In the genomic region with DNA sequence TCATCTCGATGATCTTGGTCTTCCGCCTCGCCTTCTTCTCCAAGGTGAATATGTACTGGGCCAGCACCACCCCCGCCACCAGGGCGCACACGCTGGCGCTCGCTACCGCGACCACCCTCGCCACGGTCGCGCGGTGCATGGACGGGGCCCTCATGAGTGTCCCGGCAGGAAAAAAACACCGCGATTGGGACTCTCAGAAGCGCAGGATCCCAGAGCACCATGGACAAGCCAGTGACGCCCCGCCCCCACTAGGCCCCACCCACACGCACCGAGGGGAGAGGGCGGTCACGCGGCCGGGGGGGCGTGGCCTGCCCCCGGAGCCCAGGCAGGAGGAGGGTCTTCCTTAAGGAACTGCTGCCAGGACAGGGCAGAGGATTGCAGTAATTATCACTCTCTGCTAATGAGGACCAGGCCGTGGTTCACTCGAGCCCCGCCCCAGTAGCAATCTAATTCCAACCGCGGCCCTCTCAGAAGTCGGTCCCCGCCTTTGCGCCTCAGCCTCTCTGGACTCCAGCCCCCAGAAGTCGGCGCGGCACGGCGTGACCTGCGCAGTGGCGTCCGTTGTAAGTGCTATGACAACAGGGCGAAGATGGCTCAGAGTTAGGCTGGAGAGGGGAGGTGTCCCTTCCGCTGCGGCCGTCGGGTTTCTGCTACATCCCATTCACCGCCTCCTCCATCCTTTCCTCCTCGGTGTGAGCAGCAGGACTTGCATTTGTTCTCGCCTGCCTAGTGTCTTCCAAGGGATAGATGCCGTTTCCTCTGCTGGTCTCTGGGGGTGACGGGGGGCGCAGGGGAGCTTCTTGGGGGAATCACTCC, we compare ENCODE assay signal across 1 cellular context.
TF ChIP-seq lines count a peak whose summit lies in the region.

Gene BBS9, plus strand, starts transcription at position 575 of the 816 bp plus-strand sequence. CDS start 16,689 bp downstream, outside the sequence.

TF ChIP-seq in K562, 482 proteins besides CTCF, POLR2A, EP300 and RAD21 (continued from another document and continues in another):
- no peak for TF ChIP-seq ATF6 (CRISPR knock-in tag; IDR thresholded peaks at IDR 0.05)
- TF ChIP-seq NFIC (IDR thresholded peaks at IDR 0.05): peak; percentile 69
- no peak for TF ChIP-seq TCF7L2 (IDR thresholded peaks at IDR 0.05; ENCODE audit: low read depth, low read length)
- no peak for TF ChIP-seq ARID3A (IDR thresholded peaks at IDR 0.05; ENCODE audit: borderline replicate concordance, low read depth, low read length)
- peak; percentile 56 to 69; a peak in 2 of 4 replicates for TF ChIP-seq SIX5 (IDR thresholded peaks at IDR 0.05; ENCODE audit: borderline replicate concordance in 1 of 2, insufficient read depth in 1 of 2, low read depth in 1 of 2, low read length in 2 of 2)
- no peak for TF ChIP-seq KHSRP (IDR thresholded peaks at IDR 0.05)
- peak; percentile 50 for TF ChIP-seq GABPA (tag; conservative IDR thresholded peaks at IDR 0.05; ENCODE audit: low read depth)
- no peak for TF ChIP-seq WHSC1 (IDR thresholded peaks at IDR 0.05; ENCODE audit: low read length)
- peak; percentile 78 for TF ChIP-seq USF2 (CRISPR knock-in tag; IDR thresholded peaks at IDR 0.05)
- no peak for TF ChIP-seq FOS (IDR thresholded peaks at IDR 0.05; ENCODE audit: extremely low read depth, insufficient read length)
- no peak for TF ChIP-seq ELF2 (CRISPR knock-in tag; IDR thresholded peaks at IDR 0.05)
- no peak for TF ChIP-seq PRPF4 (IDR thresholded peaks at IDR 0.05; ENCODE audit: insufficient read depth, low read depth, low read length, poor library complexity, severe bottlenecking)
- no peak for TF ChIP-seq ETS2 (tag; IDR thresholded peaks at IDR 0.05; ENCODE audit: borderline replicate concordance, poor library complexity, severe bottlenecking)
- no peak for TF ChIP-seq HNRNPK (IDR thresholded peaks at IDR 0.05; ENCODE audit: low read depth, low read length, poor library complexity, severe bottlenecking)
- no peak for TF ChIP-seq ZNF695 (CRISPR knock-in tag; IDR thresholded peaks at IDR 0.05)
- TF ChIP-seq RBM22 (IDR thresholded peaks at IDR 0.05; ENCODE audit: low read depth, low read length, poor library complexity, severe bottlenecking): no peak
- TF ChIP-seq, protein P1, sequence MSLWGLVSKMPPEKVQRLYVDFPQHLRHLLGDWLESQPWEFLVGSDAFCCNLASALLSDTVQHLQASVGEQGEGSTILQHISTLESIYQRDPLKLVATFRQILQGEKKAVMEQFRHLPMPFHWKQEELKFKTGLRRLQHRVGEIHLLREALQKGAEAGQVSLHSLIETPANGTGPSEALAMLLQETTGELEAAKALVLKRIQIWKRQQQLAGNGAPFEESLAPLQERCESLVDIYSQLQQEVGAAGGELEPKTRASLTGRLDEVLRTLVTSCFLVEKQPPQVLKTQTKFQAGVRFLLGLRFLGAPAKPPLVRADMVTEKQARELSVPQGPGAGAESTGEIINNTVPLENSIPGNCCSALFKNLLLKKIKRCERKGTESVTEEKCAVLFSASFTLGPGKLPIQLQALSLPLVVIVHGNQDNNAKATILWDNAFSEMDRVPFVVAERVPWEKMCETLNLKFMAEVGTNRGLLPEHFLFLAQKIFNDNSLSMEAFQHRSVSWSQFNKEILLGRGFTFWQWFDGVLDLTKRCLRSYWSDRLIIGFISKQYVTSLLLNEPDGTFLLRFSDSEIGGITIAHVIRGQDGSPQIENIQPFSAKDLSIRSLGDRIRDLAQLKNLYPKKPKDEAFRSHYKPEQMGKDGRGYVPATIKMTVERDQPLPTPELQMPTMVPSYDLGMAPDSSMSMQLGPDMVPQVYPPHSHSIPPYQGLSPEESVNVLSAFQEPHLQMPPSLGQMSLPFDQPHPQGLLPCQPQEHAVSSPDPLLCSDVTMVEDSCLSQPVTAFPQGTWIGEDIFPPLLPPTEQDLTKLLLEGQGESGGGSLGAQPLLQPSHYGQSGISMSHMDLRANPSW (CRISPR knock-in tag; IDR thresholded peaks at IDR 0.05): no peak
- no peak for TF ChIP-seq CBFB (CRISPR knock-in tag; IDR thresholded peaks at IDR 0.05)
- 0 out of 2 replicates have a peak, but pooled peaks have one; percentile 48 for TF ChIP-seq TARDBP (IDR thresholded peaks at IDR 0.05)
- TF ChIP-seq TGIF2 (CRISPR knock-in tag; IDR thresholded peaks at IDR 0.05): no peak
- TF ChIP-seq ZNF408 (CRISPR knock-in tag; IDR thresholded peaks at IDR 0.05; ENCODE audit: low read depth): no peak
- no peak for TF ChIP-seq CC2D1A (IDR thresholded peaks at IDR 0.05)
- no peak for TF ChIP-seq SREBF2 (CRISPR knock-in tag; IDR thresholded peaks at IDR 0.05)
- TF ChIP-seq HES1 (IDR thresholded peaks at IDR 0.05; ENCODE audit: low read depth): no peak
- no peak for TF ChIP-seq COPS2 (conservative IDR thresholded peaks at IDR 0.05)
- no peak for TF ChIP-seq HDAC6 (IDR thresholded peaks at IDR 0.05; ENCODE audit: low read depth, low read length)
- no peak for TF ChIP-seq GTF2E2 (tag; IDR thresholded peaks at IDR 0.05)
- no peak for TF ChIP-seq ZBTB8A (IDR thresholded peaks at IDR 0.05; ENCODE audit: partially characterized antibody)
- TF ChIP-seq ZNF140 (CRISPR knock-in tag; IDR thresholded peaks at IDR 0.05): no peak
- TF ChIP-seq GTF2A2 (tag; IDR thresholded peaks at IDR 0.05): no peak
- no peak for TF ChIP-seq ZNF699 (CRISPR knock-in tag; IDR thresholded peaks at IDR 0.05; ENCODE audit: insufficient replicate concordance)
- TF ChIP-seq ATF7 (IDR thresholded peaks at IDR 0.05): peak; percentile 70
- peak; percentile 57 for TF ChIP-seq POLR2AphosphoS5 (IDR thresholded peaks at IDR 0.05; ENCODE audit: control insufficient read depth, insufficient read depth, low read depth, low read length)
- TF ChIP-seq ZNF311 (CRISPR knock-in tag; IDR thresholded peaks at IDR 0.05): no peak
- TF ChIP-seq MAFF (IDR thresholded peaks at IDR 0.05; ENCODE audit: low read length): no peak
- no peak for TF ChIP-seq NKRF (IDR thresholded peaks at IDR 0.05; ENCODE audit: borderline replicate concordance)
- TF ChIP-seq BCOR (IDR thresholded peaks at IDR 0.05): no peak; the same call in 1 of the 2 replicates
- no peak for TF ChIP-seq NFXL1 (CRISPR knock-in tag; IDR thresholded peaks at IDR 0.05)
- no peak for TF ChIP-seq HDAC8 (tag; IDR thresholded peaks at IDR 0.05)
- TF ChIP-seq BDP1 (IDR thresholded peaks at IDR 0.05; ENCODE audit: insufficient read depth, insufficient read length): no peak
- peak; percentile 87 to 91 for TF ChIP-seq FOXK2 (conservative IDR thresholded peaks at IDR 0.05 in 1 of 2, IDR thresholded peaks at IDR 0.05 in 1 of 2; ENCODE audit: low read depth in 2 of 2)
- peak; percentile 33 for TF ChIP-seq ZFP36 (IDR thresholded peaks at IDR 0.05; ENCODE audit: low read depth, low read length, partially characterized antibody)
- TF ChIP-seq FOXJ2 (tag; IDR thresholded peaks at IDR 0.05): peak; percentile 76
- TF ChIP-seq MBD2 (IDR thresholded peaks at IDR 0.05; ENCODE audit: borderline replicate concordance, low read depth): no peak; the same call in 1 of the 2 replicates
- TF ChIP-seq RBBP5 (IDR thresholded peaks at IDR 0.05; ENCODE audit: borderline replicate concordance, insufficient read depth, low read length, poor library complexity, severe bottlenecking): peak; percentile 2
- no peak for TF ChIP-seq MAFG (tag; conservative IDR thresholded peaks at IDR 0.05)
- no peak for TF ChIP-seq THAP7 (CRISPR knock-in tag; IDR thresholded peaks at IDR 0.05)
- no peak for TF ChIP-seq TRIM25 (IDR thresholded peaks at IDR 0.05; ENCODE audit: borderline replicate concordance)
- TF ChIP-seq ZNF780A (CRISPR knock-in tag; IDR thresholded peaks at IDR 0.05): no peak
- no peak for TF ChIP-seq BRD9 (IDR thresholded peaks at IDR 0.05; ENCODE audit: low read depth, partially characterized antibody)
- no peak for TF ChIP-seq BRD4 (IDR thresholded peaks at IDR 0.05)
- no peak for TF ChIP-seq MIER1 (IDR thresholded peaks at IDR 0.05; ENCODE audit: low read depth)
- peak; percentile 83 for TF ChIP-seq ZBTB2 (IDR thresholded peaks at IDR 0.05)
